Comparison of ENCODE assay signal across 18 cellular contexts in the genomic region with DNA sequence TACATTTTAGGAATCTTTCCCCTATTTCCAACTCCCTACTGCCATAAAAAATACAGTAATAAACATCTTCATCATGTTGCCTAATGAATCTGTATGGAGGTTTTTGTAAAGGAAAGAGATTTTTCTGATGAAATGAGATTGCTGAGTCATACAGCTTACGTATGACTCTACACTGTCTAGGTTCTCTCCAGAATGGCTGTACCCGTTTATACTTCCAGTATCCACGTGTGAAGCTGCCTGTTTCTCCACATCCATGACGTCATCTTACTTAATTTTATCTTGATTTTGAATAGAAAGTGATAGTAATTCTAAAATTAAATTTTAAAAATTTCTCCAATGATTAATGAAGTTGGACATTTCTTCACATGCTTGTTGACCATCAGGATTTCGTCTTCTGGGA.
DNase-seq lines count a peak whose midpoint lies in the region; TF ChIP-seq lines count a peak whose summit lies in the region.
"Had no signal": no experiment of that assay in that cellular context is flagged by ENCODE, and none has a peak within 500 bp of the region (broad histone marks: within the 10 kb centered on the region; RNA-seq: fewer than 3 reads in every experiment).

No MANE protein-coding gene starts in this region.

- no peak overlapping the region for H3K27ac ChIP-seq in RWPE1
- no peak overlapping the region for H3K27ac ChIP-seq in stomach
- H3K27ac ChIP-seq: thyroid gland had no signal

- TF ChIP-seq EP300 in stomach (IDR thresholded peaks at IDR 0.05) = no peak

- no peaks in the 10 kb centered on the region for H3K9me3 ChIP-seq in stomach
- H3K9me3 ChIP-seq: MG63, thyroid gland had no signal

- H3K4me3 ChIP-seq in skeletal muscle cell (ENCODE audit: low read depth, low read length) (no peak overlapping the region), stomach (no peak overlapping the region)
- H3K4me3 ChIP-seq: MG63, thyroid gland had no signal

- TF ChIP-seq POLR2A in erythroblast (IDR thresholded peaks at IDR 0.05; ENCODE audit: low read length) (no peak), stomach (IDR thresholded peaks at IDR 0.05) (no peak)

- no peak for TF ChIP-seq CTCF in RWPE1 (conservative IDR thresholded peaks at IDR 0.05; ENCODE audit: low read depth)
- no peak for TF ChIP-seq CTCF in stomach (IDR thresholded peaks at IDR 0.05)

- H3K36me3 ChIP-seq in stomach = peaks cover 3 to 32% (median 14%) of the 10 kb centered on the region in 4 donors
- H3K36me3 ChIP-seq: thyroid gland had no signal

- POLR2A ChIA-PET in RWPE1 (lab: Yijun Ruan, JAX; ENCODE audit: low non-redundant PET) = no interaction called here

- WGBS in stomach, 5 donors = 80 to 93% (median 87%) methylated on average over 5 of the region's 5 CpGs

- intact Hi-C loops in stomach (cut with DNase I; ENCODE audit: low total_unique reads) = no loop called here

- H3K27me3 ChIP-seq in stomach = no peaks in the 10 kb centered on the region
- H3K27me3 ChIP-seq: MG63, thyroid gland had no signal

- no peaks in the 10 kb centered on the region for H3K4me1 ChIP-seq in stomach
- H3K4me1 ChIP-seq: thyroid gland had no signal

- DNase-seq in HCEC 1CT = peak; percentile 26
- peak; percentile 32 for DNase-seq in RWPE1 (ENCODE audit: low spot score)
- peak; percentile 31 to 71 for DNase-seq in erythroblast (lab: John Stamatoyannopoulos, UW)
- DNase-seq in skeletal muscle cell (ENCODE audit: low read depth) = peak; percentile 41
- DNase-seq in NCI-H510A (lab: John Stamatoyannopoulos, UW) = no peak
- DNase-seq in stomach = no peak
- DNase-seq in activated CD4-positive, alpha-beta T cell treated with anti-CD3 and anti-CD28 coated beads for 4 hours = no peak
- DNase-seq: activated CD4-positive, alpha-beta T cell treated with anti-CD3 and anti-CD28 coated beads, Interleukin-2, amount 50 U/mL, for 48 hours; activated naive CD8-positive, alpha-beta T cell treated with anti-CD3 and anti-CD28 coated beads for 36 hours; activated T-cell treated with anti-CD3 and anti-CD28 coated beads, Interleukin-2, amount 50 U/mL, for 48 hours; CD4-positive, CD25-positive, alpha-beta regulatory T cell; endodermal cell; head of caudate nucleus; MG63; right cardiac atrium; SHP77 treated with DMSO at 0.1 percent for 48 hours; stimulated activated CD8-positive, alpha-beta memory T cell treated with anti-CD3 and anti-CD28 coated beads, Interleukin-4, amount 100 ng/mL, for 48 hours; thyroid gland had no signal

- CTCF ChIA-PET in RWPE1 (lab: Yijun Ruan, JAX) = interaction anchor here (0.6 to 0.7 kb wide), 4 partner anchors 9 to 237 kb away, joined by 3 to 5 read pairs (median 4); no protein-coding TSS in a partner anchor

Comparison
In these comparisons a context has a peak if more than half of its experiments do, and no peak if none do; other contexts are left out.
1. DNase-seq: peak in HCEC 1CT (single experiment), RWPE1 (single experiment), erythroblast (2 of 2) and skeletal muscle cell (single experiment); none in NCI-H510A (single experiment), stomach (single experiment) and activated CD4-positive, alpha-beta T cell treated with anti-CD3 and anti-CD28 coated beads for 4 hours (0 of 2).